8 cellular contexts compared by ENCODE assay signal in genomic region chr7:54933610-54934009, GRCh38.
DNase-seq lines count a peak whose midpoint lies in the region; ATAC-seq and TF ChIP-seq lines count a peak whose summit lies in the region.

No MANE protein-coding gene starts in this region.

- H3K4me1 ChIP-seq in HUES6 (ENCODE audit: control insufficient read depth, insufficient read depth, low read length) (0 out of 2 replicates have a peak, but pooled peaks cover 4% of the 10 kb centered on the region), liver (ENCODE audit: control insufficient read depth in 4 of 4, insufficient read depth in 4 of 4, low read length in 3 of 4) (peaks cover 0 to 8% (median 2%) of the 10 kb centered on the region in 4 donors), stomach smooth muscle (ENCODE audit: control insufficient read depth, insufficient read depth, low read length) (no peaks in the 10 kb centered on the region)
- H3K4me1 ChIP-seq in CD4-positive, alpha-beta memory T cell (ENCODE audit: insufficient read depth, low read length) = no peaks in the 10 kb centered on the region

- no peak overlapping the region for H3K27ac Mint-ChIP-seq in CD4-positive, alpha-beta memory T cell

- H3K27ac ChIP-seq in HUES6 (ENCODE audit: low read depth, low read length) (no peak overlapping the region), liver (ENCODE audit: low read depth in 1 of 2, low read length in 2 of 2) (peak overlapping the region; percentile 5 to 69), stomach smooth muscle (ENCODE audit: low read length) (no peak overlapping the region)
- no peak overlapping the region for H3K27ac ChIP-seq in CD4-positive, alpha-beta memory T cell (ENCODE audit: low read depth, low read length)

- H3K9ac ChIP-seq in HUES6 (ENCODE audit: low read length) (peak overlapping the region; percentile 17), liver (ENCODE audit: low read depth in 1 of 2, low read length in 2 of 2) (peak overlapping the region in 1 of 2 donors; percentile 76), stomach smooth muscle (ENCODE audit: low read length in 2 of 2) (peak overlapping the region; percentile 21 to 53)

- no peaks in the 10 kb centered on the region for H3K36me3 Mint-ChIP-seq in CD4-positive, alpha-beta memory T cell

- peaks cover 15 to 20% of the 10 kb centered on the region in 2 donors for H3K27me3 Mint-ChIP-seq in CD4-positive, alpha-beta memory T cell

- intact Hi-C loops in CD4-positive, alpha-beta memory T cell (cut with micrococcal nuclease) = no loop called here

- peaks cover 16% of the 10 kb centered on the region for H3K27me3 ChIP-seq in HUES6 (ENCODE audit: control insufficient read depth, insufficient read depth, low read length)
- no peaks in the 10 kb centered on the region for H3K27me3 ChIP-seq in liver (ENCODE audit: control insufficient read depth in 4 of 4, insufficient read depth in 4 of 4, low read length in 3 of 4)
- H3K27me3 ChIP-seq in stomach smooth muscle (ENCODE audit: control insufficient read depth in 1 of 2, insufficient read depth in 2 of 2, low read length in 2 of 2) = no peaks in the 10 kb centered on the region
- no peaks in the 10 kb centered on the region for H3K27me3 ChIP-seq in CD4-positive, alpha-beta memory T cell (ENCODE audit: insufficient read depth, low read length)

- H3K4me3 ChIP-seq in HUES6 (ENCODE audit: low read depth, low read length) (peak overlapping the region; percentile 62), cardiac fibroblast (replicated peaks in 1 of 2; ENCODE audit: low read depth in 2 of 2, low read length in 2 of 2) (peak overlapping the region; percentile 49), liver (ENCODE audit: low read depth in 1 of 3, low read length in 3 of 3) (peak overlapping the region; percentile 42 to 73 (median 60)), stomach smooth muscle (ENCODE audit: low read length in 2 of 2) (peak overlapping the region; percentile 50 to 68)
- H3K4me3 ChIP-seq in CD4-positive, alpha-beta memory T cell (ENCODE audit: low read length in 2 of 2) = no peak overlapping the region

- peaks cover 4% of the 10 kb centered on the region; the same call in 1 of the 2 replicates for H3K9me3 ChIP-seq in HUES6 (ENCODE audit: control insufficient read depth, insufficient read depth, low read depth, low read length)
- H3K9me3 ChIP-seq in liver (ENCODE audit: control insufficient read depth in 4 of 4, low read length in 3 of 4) = no peaks in the 10 kb centered on the region
- H3K9me3 ChIP-seq in stomach smooth muscle (ENCODE audit: control insufficient read depth in 2 of 2, low read length in 2 of 2) = no peaks in the 10 kb centered on the region
- H3K9me3 ChIP-seq in CD4-positive, alpha-beta memory T cell (ENCODE audit: control insufficient read depth in 1 of 2, low read length in 2 of 2) = no peaks in the 10 kb centered on the region

- POLR2A ChIA-PET in CD4-positive, alpha-beta memory T cell (lab: Charles Lee; ENCODE audit: partially characterized antibody) = no interaction called here

- H3K4me1 Mint-ChIP-seq in CD4-positive, alpha-beta memory T cell = peaks cover 0 to 11% (median 2%) of the 10 kb centered on the region in 4 donors

- TF ChIP-seq CTCF in cardiac fibroblast (IDR thresholded peaks at IDR 0.05; ENCODE audit: low read depth, low read length) = no peak
- no peak for TF ChIP-seq CTCF in liver (IDR thresholded peaks at IDR 0.05; ENCODE audit: low read depth, low read length, missing input control)

- WGBS in liver = 23% methylated on average over 3 of the region's 3 CpGs

- TF ChIP-seq RAD21 in liver (IDR thresholded peaks at IDR 0.05) = no peak

- ATAC-seq in GM21423 (IDR thresholded peaks at IDR 0.05; ENCODE audit: unreplicated experiment) = no peak

- peaks cover 2 to 30% (median 18%) of the 10 kb centered on the region in 8 donors for H3K9me3 Mint-ChIP-seq in CD4-positive, alpha-beta memory T cell

- no peaks in the 10 kb centered on the region for H3K36me3 ChIP-seq in HUES6 (ENCODE audit: control insufficient read depth, insufficient read depth, low read length)
- H3K36me3 ChIP-seq in liver (ENCODE audit: control insufficient read depth in 4 of 4, insufficient read depth in 3 of 4, low read depth in 1 of 4, low read length in 3 of 4) = no peaks in the 10 kb centered on the region
- no peaks in the 10 kb centered on the region for H3K36me3 ChIP-seq in stomach smooth muscle (ENCODE audit: control insufficient read depth in 2 of 2, insufficient read depth in 2 of 2, low read length in 2 of 2)
- no peaks in the 10 kb centered on the region for H3K36me3 ChIP-seq in CD4-positive, alpha-beta memory T cell (ENCODE audit: insufficient read depth, low read length)

- DNase-seq in cardiac fibroblast (ENCODE audit: low read depth in 2 of 2) (no peak), germinal center (ENCODE audit: low spot score) (no peak), GDM1 (lab: John Stamatoyannopoulos, UW) (no peak)
- DNase-seq in CD4-positive, alpha-beta memory T cell = no peak

- CTCF ChIA-PET in CD4-positive, alpha-beta memory T cell (lab: Charles Lee; ENCODE audit: partially characterized antibody) = no interaction called here

- H3K4me3 Mint-ChIP-seq in CD4-positive, alpha-beta memory T cell = peak overlapping the region in 1 of 8 donors; percentile 51

TF ChIP-seq in liver, 16 proteins besides CTCF, POLR2A, EP300 and RAD21:
- TF ChIP-seq, protein P1, sequence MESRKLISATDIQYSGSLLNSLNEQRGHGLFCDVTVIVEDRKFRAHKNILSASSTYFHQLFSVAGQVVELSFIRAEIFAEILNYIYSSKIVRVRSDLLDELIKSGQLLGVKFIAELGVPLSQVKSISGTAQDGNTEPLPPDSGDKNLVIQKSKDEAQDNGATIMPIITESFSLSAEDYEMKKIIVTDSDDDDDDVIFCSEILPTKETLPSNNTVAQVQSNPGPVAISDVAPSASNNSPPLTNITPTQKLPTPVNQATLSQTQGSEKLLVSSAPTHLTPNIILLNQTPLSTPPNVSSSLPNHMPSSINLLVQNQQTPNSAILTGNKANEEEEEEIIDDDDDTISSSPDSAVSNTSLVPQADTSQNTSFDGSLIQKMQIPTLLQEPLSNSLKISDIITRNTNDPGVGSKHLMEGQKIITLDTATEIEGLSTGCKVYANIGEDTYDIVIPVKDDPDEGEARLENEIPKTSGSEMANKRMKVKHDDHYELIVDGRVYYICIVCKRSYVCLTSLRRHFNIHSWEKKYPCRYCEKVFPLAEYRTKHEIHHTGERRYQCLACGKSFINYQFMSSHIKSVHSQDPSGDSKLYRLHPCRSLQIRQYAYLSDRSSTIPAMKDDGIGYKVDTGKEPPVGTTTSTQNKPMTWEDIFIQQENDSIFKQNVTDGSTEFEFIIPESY (IDR thresholded peaks at IDR 0.05) = no peak
- TF ChIP-seq EGR1 (IDR thresholded peaks at IDR 0.05; ENCODE audit: low read depth in 2 of 2) = no peak
- TF ChIP-seq, protein P2, sequence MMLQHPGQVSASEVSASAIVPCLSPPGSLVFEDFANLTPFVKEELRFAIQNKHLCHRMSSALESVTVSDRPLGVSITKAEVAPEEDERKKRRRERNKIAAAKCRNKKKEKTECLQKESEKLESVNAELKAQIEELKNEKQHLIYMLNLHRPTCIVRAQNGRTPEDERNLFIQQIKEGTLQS (IDR thresholded peaks at IDR 0.05) = no peak
- no peak for TF ChIP-seq YY1 (IDR thresholded peaks at IDR 0.05)
- no peak for TF ChIP-seq HNF4G (IDR thresholded peaks at IDR 0.05)
- no peak for TF ChIP-seq TAF1 (conservative IDR thresholded peaks at IDR 0.05)
- no peak for TF ChIP-seq NR2F2 (IDR thresholded peaks at IDR 0.05)

Comparison
In these comparisons a context has a peak if more than half of its experiments do, and no peak if none do; other contexts are left out.
1. H3K27ac ChIP-seq: peak in liver (2 of 2); none in HUES6 (single experiment), stomach smooth muscle (single experiment) and CD4-positive, alpha-beta memory T cell (single experiment).
2. H3K4me3 ChIP-seq: peak in HUES6 (single experiment), cardiac fibroblast (2 of 2), liver (3 of 3) and stomach smooth muscle (2 of 2); none in CD4-positive, alpha-beta memory T cell (0 of 2).